Comparison of ENCODE assay signal across 8 cellular contexts in the genomic region with DNA sequence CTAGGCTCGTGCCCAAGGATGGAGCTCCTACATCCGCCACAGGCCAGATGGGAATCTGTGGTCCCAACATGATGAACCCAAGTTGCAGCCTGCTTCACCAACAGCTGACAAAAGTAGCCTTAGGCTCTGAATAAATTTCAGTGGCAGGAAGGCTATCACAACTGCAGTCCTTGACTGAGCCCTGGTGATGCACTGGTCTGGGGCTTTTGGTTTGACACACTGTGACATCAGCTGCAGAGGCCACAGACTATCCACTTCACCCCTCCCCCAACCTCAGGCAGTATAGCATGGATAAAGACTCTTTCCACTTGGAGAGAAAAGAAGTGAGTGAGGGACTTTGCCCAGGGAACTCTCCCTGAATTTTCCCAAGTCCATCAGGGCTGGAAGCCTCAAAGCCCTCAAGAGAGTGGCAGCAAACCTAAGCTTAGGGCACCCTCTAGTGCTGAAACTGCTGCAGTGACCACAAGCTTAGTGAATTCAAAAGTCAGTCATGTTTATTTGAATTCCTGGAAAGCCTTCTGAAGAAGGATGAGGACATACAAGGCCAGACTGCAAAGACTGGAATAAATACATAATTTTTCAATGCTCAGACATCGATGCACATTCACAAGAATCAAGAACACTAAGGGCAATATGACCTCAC.
DNase-seq lines count a peak whose midpoint lies in the region; ATAC-seq and FAIRE-seq lines count a peak whose summit lies in the region.

No MANE protein-coding gene starts in this region.

- no peak for FAIRE-seq in frontal cortex (lab: Jason Lieb, UNC)

- H3K4me3 ChIP-seq in NT2/D1 (ENCODE audit: insufficient read length, low read depth), result no peak overlapping the region

- no peaks in the 10 kb centered on the region for H3K27me3 ChIP-seq in NT2/D1 (ENCODE audit: insufficient read depth, insufficient read length)

- ATAC-seq in GM21360 (IDR thresholded peaks at IDR 0.05; ENCODE audit: unreplicated experiment) (peak; percentile 61), HG03175 (IDR thresholded peaks at IDR 0.05; ENCODE audit: unreplicated experiment) (no peak)

- no peaks in the 10 kb centered on the region for H3K4me1 ChIP-seq in NT2/D1 (ENCODE audit: insufficient read depth, insufficient read length)

- H3K9me3 ChIP-seq in NT2/D1 (ENCODE audit: insufficient read depth, low read length), result no peaks in the 10 kb centered on the region

- no peak overlapping the region for H3K9ac ChIP-seq in NT2/D1 (ENCODE audit: insufficient read length, low read depth)

- H3K36me3 ChIP-seq in NT2/D1 (ENCODE audit: insufficient read depth, insufficient read length, low read length), result no peaks in the 10 kb centered on the region

- DNase-seq in D341Med (ENCODE audit: low spot score), result peak; percentile 20
- peak; percentile 44 for DNase-seq in NT2/D1 (ENCODE audit: low read depth, low spot score)
- DNase-seq in iris pigment epithelial cell (ENCODE audit: low read depth), result peak; percentile 13
- no peak for DNase-seq in stimulated activated CD4-positive, alpha-beta T cell treated with anti-CD3 and anti-CD28 coated beads, Interleukin-1b, Interleukin-23, amount 100 ng/mL, for 48 hours
- no peak for DNase-seq in occipital lobe (lab: John Stamatoyannopoulos, UW)
- no peak for DNase-seq in frontal cortex (ENCODE audit: low spot score in 2 of 2)

Comparison
In these comparisons a context has a peak if more than half of its experiments do, and no peak if none do; other contexts are left out.
1. DNase-seq: peak in D341Med (single experiment), NT2/D1 (single experiment) and iris pigment epithelial cell (single experiment); none in stimulated activated CD4-positive, alpha-beta T cell treated with anti-CD3 and anti-CD28 coated beads, Interleukin-1b, Interleukin-23, amount 100 ng/mL, for 48 hours (single experiment), occipital lobe (single experiment) and frontal cortex (0 of 2).